In genomic region chr7:75762350-75762917, GRCh38 we compare ENCODE assay signal across 8 cellular contexts. TPM values are rescaled to one million over a fixed set of nuclear protein-coding genes. Genes with fewer than 3 reads are reported as not detected.
DNase-seq lines count a peak whose midpoint lies in the region; ATAC-seq, FAIRE-seq and TF ChIP-seq lines count a peak whose summit lies in the region.

No MANE protein-coding gene starts in this region.

- no peak overlapping the region for H3K27ac ChIP-seq in cardiac muscle cell

- peak overlapping the region in 5 of 7 donors; percentile 7 to 72 (median 61) for H3K27ac Mint-ChIP-seq in CD14-positive monocyte
- no peak overlapping the region for H3K27ac Mint-ChIP-seq in activated CD8-positive, alpha-beta T cell treated with anti-CD3 and anti-CD28 coated beads for 36 hours

- no peak overlapping the region for H3K4me3 ChIP-seq in cardiac muscle cell

- no peak for DNase-seq in CD14-positive monocyte (ENCODE audit: low spot score)
- peak; percentile 52 for DNase-seq in GM19239 (ENCODE audit: insufficient read length, low spot score)
- DNase-seq in NCI-H2171 (lab: John Stamatoyannopoulos, UW): peak; percentile 48
- no peak for DNase-seq in activated CD8-positive, alpha-beta T cell treated with anti-CD3 and anti-CD28 coated beads for 36 hours
- peak; percentile 80 to 86 for DNase-seq in cardiac muscle cell (ENCODE audit: low read depth in 1 of 2, low spot score in 1 of 2)
- peak; percentile 37 for DNase-seq in retina
- DNase-seq in activated CD4-positive, alpha-beta T cell treated with anti-CD3 and anti-CD28 coated beads for 48 hours: no peak

- peak; percentile 64 for FAIRE-seq in GM19239 (lab: Jason Lieb, UNC)

- CTCF ChIA-PET in activated CD8-positive, alpha-beta T cell treated with anti-CD3 and anti-CD28 coated beads for 36 hours (lab: Charles Lee): interaction anchor here (0.6 to 2.5 kb wide), 19 partner anchors 9 to 258 kb away, joined by 3 to 15 read pairs (median 4); partner anchors contain the start of genes CCL26 and HIP1

- POLR2A ChIA-PET in activated CD8-positive, alpha-beta T cell treated with anti-CD3 and anti-CD28 coated beads for 36 hours (lab: Charles Lee): no interaction called here

- peaks cover 0 to 3% (median 0%) of the 10 kb centered on the region in 7 donors for H3K9me3 Mint-ChIP-seq in CD14-positive monocyte
- no peaks in the 10 kb centered on the region for H3K9me3 Mint-ChIP-seq in activated CD8-positive, alpha-beta T cell treated with anti-CD3 and anti-CD28 coated beads for 36 hours

- peaks cover 9% of the 10 kb centered on the region for H3K4me1 Mint-ChIP-seq in CD14-positive monocyte
- H3K4me1 Mint-ChIP-seq in activated CD8-positive, alpha-beta T cell treated with anti-CD3 and anti-CD28 coated beads for 36 hours (ENCODE audit: low read depth): no peaks in the 10 kb centered on the region

- ATAC-seq in activated CD8-positive, alpha-beta T cell treated with anti-CD3 and anti-CD28 coated beads for 36 hours: peak; percentile 85
- no peak for ATAC-seq in HG02884 (IDR thresholded peaks at IDR 0.05; ENCODE audit: unreplicated experiment)

- intact Hi-C loops in CD14-positive monocyte (cut with micrococcal nuclease): no loop called here
- intact Hi-C loops in activated CD8-positive, alpha-beta T cell treated with anti-CD3 and anti-CD28 coated beads for 36 hours (cut with micrococcal nuclease): loop anchor here (10.0 kb wide), 1 partner anchor 688 kb away; the partner anchor contains the start of gene RCC1L

- peak; percentile 78 for TF ChIP-seq CTCF in CD14-positive monocyte (IDR thresholded peaks at IDR 0.05)
- TF ChIP-seq CTCF in activated CD8-positive, alpha-beta T cell treated with anti-CD3 and anti-CD28 coated beads for 36 hours (IDR thresholded peaks at IDR 0.05): peak; percentile 61
- TF ChIP-seq CTCF in cardiac muscle cell (IDR thresholded peaks at IDR 0.05; ENCODE audit: low read depth, low read length): peak; percentile 77

- no peaks in the 10 kb centered on the region for H3K9me3 ChIP-seq in cardiac muscle cell (ENCODE audit: low read depth)

- peaks cover 0 to 5% (median 2%) of the 10 kb centered on the region in 3 donors for H3K27me3 Mint-ChIP-seq in CD14-positive monocyte (ENCODE audit: low read depth in 3 of 3)
- H3K27me3 Mint-ChIP-seq in activated CD8-positive, alpha-beta T cell treated with anti-CD3 and anti-CD28 coated beads for 36 hours: no peaks in the 10 kb centered on the region

- H3K36me3 ChIP-seq in cardiac muscle cell: no peaks in the 10 kb centered on the region

- no peaks in the 10 kb centered on the region for H3K36me3 Mint-ChIP-seq in CD14-positive monocyte
- no peaks in the 10 kb centered on the region for H3K36me3 Mint-ChIP-seq in activated CD8-positive, alpha-beta T cell treated with anti-CD3 and anti-CD28 coated beads for 36 hours (ENCODE audit: low read depth)

- H3K4me3 Mint-ChIP-seq in CD14-positive monocyte: no peak overlapping the region
- H3K4me3 Mint-ChIP-seq in activated CD8-positive, alpha-beta T cell treated with anti-CD3 and anti-CD28 coated beads for 36 hours: no peak overlapping the region

- H3K27me3 ChIP-seq in cardiac muscle cell: no peaks in the 10 kb centered on the region

- H3K4me1 ChIP-seq in cardiac muscle cell (ENCODE audit: low read depth): no peaks in the 10 kb centered on the region

RNA-seq across cellular contexts. Expression of gene CCL26, which starts 9.6 kb away (rescaled TPM):
- polyA plus RNA-seq in CD14-positive monocyte: not detected
- total RNA-seq in activated CD8-positive, alpha-beta T cell treated with anti-CD3 and anti-CD28 coated beads for 36 hours: not detected
- total RNA-seq in cardiac muscle cell: not detected in 2 replicates
- polyA plus RNA-seq in cardiac muscle cell: not detected in 2 replicates

RNA-seq across cellular contexts. Expression of gene HIP1, which starts 23.7 kb away (rescaled TPM):
- polyA plus RNA-seq in CD14-positive monocyte: 1 to 10 TPM; 4.3 to 5.3 TPM
- total RNA-seq in activated CD8-positive, alpha-beta T cell treated with anti-CD3 and anti-CD28 coated beads for 36 hours: 1 to 10 TPM; 5.2 to 5.6 TPM
- total RNA-seq in cardiac muscle cell: 32.3 and 34.6 TPM in 2 replicates
- 19.2 and 21.2 TPM in 2 replicates for polyA plus RNA-seq in cardiac muscle cell

RNA-seq across cellular contexts. Expression of gene CCL24, which starts 51.2 kb away (rescaled TPM):
- polyA plus RNA-seq in CD14-positive monocyte (not detected), cardiac muscle cell (not detected in 2 replicates)
- total RNA-seq in activated CD8-positive, alpha-beta T cell treated with anti-CD3 and anti-CD28 coated beads for 36 hours: not detected
- not detected in 2 replicates for total RNA-seq in cardiac muscle cell

Comparison
In these comparisons a context has a peak if more than half of its experiments do, and no peak if none do; other contexts are left out.
1. DNase-seq: peak in GM19239 (single experiment), NCI-H2171 (single experiment), cardiac muscle cell (2 of 2) and retina (single experiment); none in CD14-positive monocyte (single experiment), activated CD8-positive, alpha-beta T cell treated with anti-CD3 and anti-CD28 coated beads for 36 hours (single experiment) and activated CD4-positive, alpha-beta T cell treated with anti-CD3 and anti-CD28 coated beads for 48 hours (single experiment).
2. Peak in every context shown above with its lines, with median percentiles within 50 percentile points of each other: CTCF ChIP-seq.